In the genomic region with DNA sequence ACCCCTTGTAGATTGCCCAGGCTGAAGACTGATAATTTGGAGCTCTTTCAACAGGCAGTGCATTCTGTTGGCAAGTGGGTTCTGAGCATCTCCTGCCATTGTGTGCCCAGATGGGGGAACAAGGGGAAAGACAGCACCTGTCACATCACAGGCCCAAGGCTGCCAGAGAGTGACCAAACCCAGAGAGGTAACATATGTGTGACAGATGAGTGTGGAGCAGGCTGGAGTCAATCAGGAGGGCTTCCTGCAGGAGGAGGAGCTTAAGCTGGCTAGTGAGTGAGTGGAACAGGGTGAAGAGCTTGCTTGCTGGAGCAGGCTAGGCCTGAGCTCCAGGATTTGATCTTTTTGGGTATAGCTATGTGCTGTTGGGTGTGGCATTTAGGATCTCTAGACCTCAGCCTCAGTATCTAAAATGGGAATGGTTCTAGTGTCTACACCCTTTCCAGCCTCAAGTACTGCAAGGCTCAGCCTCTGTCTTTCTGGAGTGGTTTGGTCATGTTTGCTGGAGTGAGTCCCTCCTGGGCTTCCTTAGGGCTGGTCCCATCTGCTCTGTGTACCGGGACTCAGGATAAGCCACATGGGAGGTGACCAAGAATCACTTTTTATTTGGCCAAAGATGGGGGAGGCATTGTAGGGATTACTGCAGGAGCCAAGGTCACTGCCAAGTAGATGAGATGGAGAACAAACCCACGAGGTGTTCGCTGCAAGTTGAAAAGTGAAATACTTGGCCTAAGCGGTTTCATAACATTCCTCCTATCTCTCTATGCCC, we compare ENCODE assay signal across 18 cellular contexts.
DNase-seq lines count a peak whose midpoint lies in the region; ATAC-seq, FAIRE-seq and TF ChIP-seq lines count a peak whose summit lies in the region.
"Had no signal": no experiment of that assay in that cellular context is flagged by ENCODE, and none has a peak within 500 bp of the region (broad histone marks: within the 10 kb centered on the region; RNA-seq: fewer than 3 reads in every experiment).

No MANE protein-coding gene starts in this region.

- no peak for TF ChIP-seq POLR2A in suprapubic skin (IDR thresholded peaks at IDR 0.05)

- H3K9ac ChIP-seq in mammary epithelial cell (ENCODE audit: insufficient read depth, low read length) = no peak overlapping the region
- H3K9ac ChIP-seq: GM23248 had no signal

- WGBS in suprapubic skin = 91% methylated on average over 4 of the region's 4 CpGs
- 28% methylated on average over 3 of the region's 4 CpGs for WGBS in mammary epithelial cell (ENCODE audit: low coverage, missing lambda C conversion rate)

- TF ChIP-seq CTCF in RWPE2 (IDR thresholded peaks at IDR 0.05; ENCODE audit: poor library complexity, severe bottlenecking) = no peak
- TF ChIP-seq CTCF in suprapubic skin (IDR thresholded peaks at IDR 0.05) = no peak
- no peak for TF ChIP-seq CTCF in mammary epithelial cell (conservative IDR thresholded peaks at IDR 0.05 in 1 of 2, IDR thresholded peaks at IDR 0.05 in 1 of 2; ENCODE audit: extremely low read depth in 1 of 2, insufficient read depth in 1 of 2, low read depth in 1 of 2, low read length in 2 of 2)

- no peak for ATAC-seq in RWPE2 (ENCODE audit: low read depth)
- ATAC-seq: GM12878, HCT116 had no signal

- dilution Hi-C loops in mammary epithelial cell (cut with HindIII; ENCODE audit: low sequenced_read_pairs) = no loop called here

- intact Hi-C loops in mammary epithelial cell (cut with micrococcal nuclease) = no loop called here

- H3K27ac ChIP-seq in RWPE2 (ENCODE audit: poor library complexity, severe bottlenecking) = no peak overlapping the region
- H3K27ac ChIP-seq in suprapubic skin = no peak overlapping the region
- H3K27ac ChIP-seq in mammary epithelial cell (ENCODE audit: insufficient read depth, low read depth, low read length) = no peak overlapping the region
- H3K27ac ChIP-seq: GM23248, HL-60 had no signal

- H3K9me3 ChIP-seq in RWPE2 (ENCODE audit: severe bottlenecking) (no peaks in the 10 kb centered on the region), suprapubic skin (no peaks in the 10 kb centered on the region), mammary epithelial cell (replicated peaks; ENCODE audit: insufficient read depth, low read length) (no peaks in the 10 kb centered on the region)

- in situ Hi-C loops in mammary epithelial cell (cut with MboI; ENCODE audit: low sequenced_read_pairs in 2 of 2) = no loop called here

- H3K27me3 ChIP-seq in RWPE2 (ENCODE audit: insufficient read depth, poor library complexity, severe bottlenecking) (no peaks in the 10 kb centered on the region), suprapubic skin (peaks cover 6% of the 10 kb centered on the region), mammary epithelial cell (ENCODE audit: insufficient read depth, low read length) (no peaks in the 10 kb centered on the region)

- no peak for TF ChIP-seq EP300 in suprapubic skin (IDR thresholded peaks at IDR 0.05)

- no peaks in the 10 kb centered on the region for H3K79me2 ChIP-seq in mammary epithelial cell (ENCODE audit: insufficient read depth, low read length)

- no peak for FAIRE-seq in HTR-8/SVneo (lab: Jason Lieb, UNC)
- FAIRE-seq: A204.1, GM12878, GM18507, H54 had no signal

- no TSS peak for BruUV-seq in mammary epithelial cell (replicated peaks; lab: Mats Ljungman, UMichigan)

- H3K4me1 ChIP-seq in RWPE2 (ENCODE audit: insufficient read depth, poor library complexity, severe bottlenecking) (no peaks in the 10 kb centered on the region), suprapubic skin (no peaks in the 10 kb centered on the region), mammary epithelial cell (ENCODE audit: insufficient read depth, low read length) (no peaks in the 10 kb centered on the region)

- H2AFZ ChIP-seq in mammary epithelial cell (ENCODE audit: low read depth, low read length) = no peak overlapping the region
- H2AFZ ChIP-seq: GM23248 had no signal

- CTCF ChIA-PET in mammary epithelial cell (lab: Charles Lee; ENCODE audit: low non-redundant PET) = no interaction called here

- DNase-seq in RWPE2 (ENCODE audit: low spot score) = peak; percentile 21
- DNase-seq in ecto neural progenitor cell (ENCODE audit: low spot score) = peak; percentile 14
- peak; percentile 18 for DNase-seq in myocyte (ENCODE audit: low read depth)
- DNase-seq in suprapubic skin (ENCODE audit: low spot score in 2 of 2) = peak; percentile 9 to 31
- DNase-seq in NCI-H2196 treated with DMSO at 0.1 percent for 48 hours (lab: John Stamatoyannopoulos, UW; ENCODE audit: unreplicated experiment) = no peak
- no peak for DNase-seq in mammary epithelial cell
- DNase-seq in HTR-8/SVneo (ENCODE audit: insufficient read length, low spot score) = no peak
- DNase-seq: C1 segment of cervical spinal cord; Calu3; CD4-positive, alpha-beta T cell; DMS 273 treated with DMSO at 0.1 percent for 48 hours; GM23248 had no signal

- H3K4me3 ChIP-seq in RWPE2 (ENCODE audit: severe bottlenecking) (no peak overlapping the region), suprapubic skin (no peak overlapping the region), mammary epithelial cell (replicated peaks in 1 of 3; ENCODE audit: insufficient read depth in 1 of 3, low read depth in 2 of 3, low read length in 3 of 3) (no peak overlapping the region)
- H3K4me3 ChIP-seq: GM12878, GM23248 had no signal

- no peaks in the 10 kb centered on the region for H4K20me1 ChIP-seq in mammary epithelial cell (ENCODE audit: insufficient read depth, low read length)

- H3K36me3 ChIP-seq in RWPE2 (ENCODE audit: low read depth) (no peaks in the 10 kb centered on the region), suprapubic skin (no peaks in the 10 kb centered on the region), mammary epithelial cell (ENCODE audit: insufficient read depth, low read length) (no peaks in the 10 kb centered on the region)

- no peak overlapping the region for H3K4me2 ChIP-seq in mammary epithelial cell (ENCODE audit: insufficient read depth, low read depth, low read length)

Comparison
In these comparisons a context has a peak if more than half of its experiments do, and no peak if none do; other contexts are left out.
1. DNase-seq: peak in RWPE2 (single experiment), ecto neural progenitor cell (single experiment), myocyte (single experiment) and suprapubic skin (2 of 2); none in NCI-H2196 treated with DMSO at 0.1 percent for 48 hours (single experiment), mammary epithelial cell (single experiment) and HTR-8/SVneo (single experiment).